In the genomic region with DNA sequence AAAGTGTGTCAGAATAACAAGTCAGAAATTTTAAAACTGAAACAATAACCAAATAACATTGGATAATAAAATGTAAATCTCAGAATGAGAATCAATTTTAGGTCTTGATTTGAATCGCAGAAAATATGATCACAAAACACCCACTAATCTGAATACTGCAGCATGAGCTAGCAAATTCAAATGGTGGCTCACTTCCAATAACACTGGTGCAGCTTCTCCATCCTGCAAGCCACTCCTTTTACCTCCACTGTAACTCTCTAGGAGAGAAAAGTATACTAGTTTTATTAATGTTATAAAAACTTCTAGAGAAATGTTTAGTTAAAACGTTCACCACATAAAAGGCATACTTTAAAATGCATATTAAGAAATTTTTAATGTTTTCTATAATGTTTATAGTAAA, we compare ENCODE assay signal across 25 cellular contexts. TPM values are rescaled to one million over a fixed set of nuclear protein-coding genes. Genes with fewer than 3 reads are reported as not detected.
DNase-seq lines count a peak whose midpoint lies in the region; ATAC-seq and TF ChIP-seq lines count a peak whose summit lies in the region.
"Had no signal": no experiment of that assay in that cellular context is flagged by ENCODE, and none has a peak within 500 bp of the region (broad histone marks: within the 10 kb centered on the region; RNA-seq: fewer than 3 reads in every experiment).

No MANE protein-coding gene starts in this region.

- H3K36me3 Mint-ChIP-seq in activated naive CD4-positive, alpha-beta T cell treated with anti-CD3 and anti-CD28 coated beads for 36 hours (ENCODE audit: low read depth), result peaks cover 54% of the 10 kb centered on the region

- H3K4me3 Mint-ChIP-seq in activated naive CD4-positive, alpha-beta T cell treated with anti-CD3 and anti-CD28 coated beads for 36 hours, result no peak overlapping the region
- H3K4me3 Mint-ChIP-seq: activated CD8-positive, alpha-beta T cell treated with anti-CD3 and anti-CD28 coated beads for 36 hours; activated naive CD8-positive, alpha-beta T cell treated with anti-CD3 and anti-CD28 coated beads for 36 hours; endodermal cell; memory B cell had no signal

- TF ChIP-seq POLR2A in erythroblast (IDR thresholded peaks at IDR 0.05; ENCODE audit: low read length), result no peak

- intact Hi-C loops in activated naive CD4-positive, alpha-beta T cell treated with anti-CD3 and anti-CD28 coated beads for 36 hours (cut with micrococcal nuclease), result no loop called here

- H3K27ac Mint-ChIP-seq in activated naive CD4-positive, alpha-beta T cell treated with anti-CD3 and anti-CD28 coated beads for 36 hours, result no peak overlapping the region
- H3K27ac Mint-ChIP-seq: activated CD8-positive, alpha-beta T cell treated with anti-CD3 and anti-CD28 coated beads for 36 hours; activated naive CD8-positive, alpha-beta T cell treated with anti-CD3 and anti-CD28 coated beads for 36 hours; endodermal cell; memory B cell had no signal

- DNase-seq in DMS 273 (lab: John Stamatoyannopoulos, UW; ENCODE audit: unreplicated experiment), result peak; percentile 1
- DNase-seq in DMS 273 treated with DMSO at 0.1 percent for 48 hours (lab: John Stamatoyannopoulos, UW), result no peak
- peak; percentile 52 for DNase-seq in RPMI8226
- DNase-seq in erythroblast (lab: John Stamatoyannopoulos, UW), result peak; percentile 20 to 27
- DNase-seq in putamen (ENCODE audit: low spot score), result peak; percentile 28
- no peak for DNase-seq in activated naive CD4-positive, alpha-beta T cell treated with anti-CD3 and anti-CD28 coated beads for 36 hours
- DNase-seq: activated CD8-positive, alpha-beta T cell treated with anti-CD3 and anti-CD28 coated beads for 36 hours; activated naive CD8-positive, alpha-beta T cell treated with anti-CD3 and anti-CD28 coated beads for 36 hours; AML-193; brain microvascular endothelial cell; DMS79; endodermal cell; HCEC 1CT; kidney glomerular epithelial cell; NCI-H1092; NCI-H187; NCI-H526 treated with DMSO at 0.1 percent for 48 hours; stimulated activated CD4-positive, alpha-beta T cell treated with anti-CD3 and anti-CD28 coated beads, Interleukin-2, amount 100 ng/mL, for 24 hours; upper lobe of left lung had no signal

- ATAC-seq in GM18519 (IDR thresholded peaks at IDR 0.05; ENCODE audit: low FRiP score, unreplicated experiment) (no peak), HG03095 (IDR thresholded peaks at IDR 0.05; ENCODE audit: unreplicated experiment) (no peak)
- ATAC-seq: activated CD4-positive, CD25-positive, alpha-beta regulatory T cell treated with anti-CD3 and anti-CD28 coated beads, Interleukin-2, amount 50 U/mL, for 24 hours; activated CD8-positive, alpha-beta T cell treated with anti-CD3 and anti-CD28 coated beads for 36 hours; HepG2; SK-N-SH treated with all-trans-retinoic acid at 6 μM for 48 hours had no signal

- peaks cover 45% of the 10 kb centered on the region for H3K4me1 Mint-ChIP-seq in activated naive CD4-positive, alpha-beta T cell treated with anti-CD3 and anti-CD28 coated beads for 36 hours (ENCODE audit: low read depth)

- no peaks in the 10 kb centered on the region for H3K27me3 Mint-ChIP-seq in activated naive CD4-positive, alpha-beta T cell treated with anti-CD3 and anti-CD28 coated beads for 36 hours (ENCODE audit: low read depth)
- H3K27me3 Mint-ChIP-seq: activated CD8-positive, alpha-beta T cell treated with anti-CD3 and anti-CD28 coated beads for 36 hours; activated naive CD8-positive, alpha-beta T cell treated with anti-CD3 and anti-CD28 coated beads for 36 hours; memory B cell had no signal

- peaks cover 2% of the 10 kb centered on the region for H3K9me3 Mint-ChIP-seq in activated naive CD4-positive, alpha-beta T cell treated with anti-CD3 and anti-CD28 coated beads for 36 hours
- H3K9me3 Mint-ChIP-seq: endodermal cell had no signal

- CTCF ChIA-PET in activated naive CD4-positive, alpha-beta T cell treated with anti-CD3 and anti-CD28 coated beads for 36 hours (lab: Charles Lee), result no interaction called here

RNA-seq across cellular contexts. Expression of gene UBE3A, which starts 30.4 kb away (rescaled TPM):
- total RNA-seq in activated naive CD4-positive, alpha-beta T cell treated with anti-CD3 and anti-CD28 coated beads for 36 hours, result 10 to 100 TPM; 85.7 to 92.3 TPM

Comparison
In these comparisons a context has a peak if more than half of its experiments do, and no peak if none do; other contexts are left out.
1. DNase-seq: peak in DMS 273 (single experiment), RPMI8226 (single experiment), erythroblast (2 of 2) and putamen (single experiment); none in DMS 273 treated with DMSO at 0.1 percent for 48 hours (single experiment) and activated naive CD4-positive, alpha-beta T cell treated with anti-CD3 and anti-CD28 coated beads for 36 hours (single experiment).